ENCODE assay signal across 24 cellular contexts in genomic region chr1:108158893-108159292, GRCh38.
"Had no signal": no experiment of that assay in that cellular context is flagged by ENCODE, and none has a peak within 500 bp of the region (broad histone marks: within the 10 kb centered on the region; RNA-seq: fewer than 3 reads in every experiment).

No MANE protein-coding gene starts in this region.

- H3K27ac Mint-ChIP-seq: natural killer cell; nephron; neural progenitor cell; stimulated activated effector memory CD8-positive, alpha-beta T cell treated with anti-CD3 and anti-CD28 coated beads, Interleukin-12 subunit alpha, Interleukin-12 subunit beta, amount 100 ng/mL, for 72 hours; stimulated activated naive B cell treated with anti-CD40 and anti-IgM and Interleukin-4, amounts not matched to agents 10 μg/mL and 1 μg/mL and 100 μg/mL, for 72 hours; stimulated activated naive CD8-positive, alpha-beta T cell treated with anti-CD3 and anti-CD28 coated beads, Interleukin-15, Interleukin-2, amounts not matched to agents 100 ng/mL and 50 ng/mL, for 24 hours had no signal

- H3K4me1 Mint-ChIP-seq: natural killer cell; nephron; neural progenitor cell; stimulated activated effector memory CD8-positive, alpha-beta T cell treated with anti-CD3 and anti-CD28 coated beads, Interleukin-12 subunit alpha, Interleukin-12 subunit beta, amount 100 ng/mL, for 72 hours; stimulated activated naive B cell treated with anti-CD40 and anti-IgM and Interleukin-4, amounts not matched to agents 10 μg/mL and 1 μg/mL and 100 μg/mL, for 72 hours had no signal

- H3K4me3 Mint-ChIP-seq: natural killer cell; nephron; neural progenitor cell; stimulated activated effector memory CD8-positive, alpha-beta T cell treated with anti-CD3 and anti-CD28 coated beads, Interleukin-12 subunit alpha, Interleukin-12 subunit beta, amount 100 ng/mL, for 72 hours; stimulated activated naive B cell treated with anti-CD40 and anti-IgM and Interleukin-4, amounts not matched to agents 10 μg/mL and 1 μg/mL and 100 μg/mL, for 72 hours; stimulated activated naive CD8-positive, alpha-beta T cell treated with anti-CD3 and anti-CD28 coated beads, Interleukin-15, Interleukin-2, amounts not matched to agents 100 ng/mL and 50 ng/mL, for 24 hours had no signal

- H3K9me3 Mint-ChIP-seq: natural killer cell; stimulated activated effector memory CD8-positive, alpha-beta T cell treated with anti-CD3 and anti-CD28 coated beads, Interleukin-12 subunit alpha, Interleukin-12 subunit beta, amount 100 ng/mL, for 72 hours; stimulated activated naive B cell treated with anti-CD40 and anti-IgM and Interleukin-4, amounts not matched to agents 10 μg/mL and 1 μg/mL and 100 μg/mL, for 72 hours; stimulated activated naive CD8-positive, alpha-beta T cell treated with anti-CD3 and anti-CD28 coated beads, Interleukin-15, Interleukin-2, amounts not matched to agents 100 ng/mL and 50 ng/mL, for 24 hours had no signal

- ATAC-seq: natural killer cell; pancreas; psoas muscle; right cardiac atrium; right lobe of liver; stimulated activated effector memory CD8-positive, alpha-beta T cell treated with anti-CD3 and anti-CD28 coated beads, Interleukin-12 subunit alpha, Interleukin-12 subunit beta, amount 100 ng/mL, for 72 hours; stimulated activated naive B cell treated with anti-CD40 and anti-IgM and Interleukin-4, amounts not matched to agents 10 μg/mL and 1 μg/mL and 100 μg/mL, for 72 hours had no signal

- H3K27me3 Mint-ChIP-seq: stimulated activated naive B cell treated with anti-CD40 and anti-IgM and Interleukin-4, amounts not matched to agents 10 μg/mL and 1 μg/mL and 100 μg/mL, for 72 hours; stimulated activated naive CD8-positive, alpha-beta T cell treated with anti-CD3 and anti-CD28 coated beads, Interleukin-15, Interleukin-2, amounts not matched to agents 100 ng/mL and 50 ng/mL, for 24 hours had no signal

- DNase-seq: natural killer cell; pancreas; psoas muscle; right cardiac atrium; right lobe of liver; sigmoid colon; small intestine; stimulated activated CD4-positive, alpha-beta T cell treated with anti-CD3 and anti-CD28 coated beads, Interleukin-15, amount 100 ng/mL, for 24 hours; stimulated activated CD4-positive, alpha-beta T cell treated with anti-CD3 and anti-CD28 coated beads, Interleukin-2, amount 100 ng/mL, for 24 hours; stimulated activated CD4-positive, alpha-beta T cell treated with anti-CD3 and anti-CD28 coated beads, Interleukin-2, amount 100 ng/mL, for 48 hours; stimulated activated CD4-positive, alpha-beta T cell treated with anti-CD3 and anti-CD28 coated beads, Interleukin-4, amount 100 ng/mL, for 24 hours; stimulated activated naive B cell treated with anti-CD40 and anti-IgM and Interleukin-4, amounts not matched to agents 10 μg/mL and 1 μg/mL and 100 μg/mL, for 72 hours; stimulated activated naive CD4-positive, alpha-beta T cell treated with Interleukin-2 at 50 U/mL for 16 hours; stomach; thyroid gland; trophoblast cell; upper lobe of left lung had no signal

- H3K27ac ChIP-seq: neural progenitor cell, pancreas, psoas muscle, right lobe of liver, sigmoid colon, stomach, thoracic aorta, thyroid gland, tibial nerve, upper lobe of left lung, vagina had no signal
